In the genomic region with DNA sequence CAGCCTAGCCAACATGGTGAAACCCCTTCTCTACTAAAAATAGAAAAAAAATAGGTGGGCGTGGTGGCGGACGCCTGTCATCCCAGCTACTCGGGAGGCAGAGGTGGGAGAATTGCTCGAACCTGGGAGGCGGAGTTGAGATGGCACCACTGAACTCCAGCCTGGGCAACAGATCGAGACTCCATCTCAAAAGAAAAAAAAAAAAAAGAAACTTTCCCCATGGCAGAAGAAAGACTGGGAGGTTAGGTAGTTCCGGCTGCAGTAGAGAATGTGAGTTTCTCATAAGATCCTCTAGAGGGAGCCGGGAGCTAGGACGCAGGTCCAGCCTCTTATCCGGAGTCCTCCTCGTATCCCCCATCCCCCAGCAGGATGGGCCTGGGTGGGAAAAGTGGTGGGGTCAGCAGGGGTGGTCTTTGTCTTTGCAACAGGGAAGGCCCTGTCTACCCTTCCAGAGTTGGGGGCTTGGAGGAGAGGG, we compare ENCODE assay signal across 9 cellular contexts. TPM values are rescaled to one million over a fixed set of nuclear protein-coding genes. Genes with fewer than 3 reads are reported as not detected.
DNase-seq lines count a peak whose midpoint lies in the region; ATAC-seq, FAIRE-seq and TF ChIP-seq lines count a peak whose summit lies in the region.
"Had no signal": no experiment of that assay in that cellular context is flagged by ENCODE, and none has a peak within 500 bp of the region (broad histone marks: within the 10 kb centered on the region; RNA-seq: fewer than 3 reads in every experiment).

No MANE protein-coding gene starts in this region.

- H4K20me1 ChIP-seq in OCI-LY1 (ENCODE audit: insufficient read depth, low read length) (no peaks in the 10 kb centered on the region), K562 (replicated peaks; ENCODE audit: control insufficient read depth, insufficient read depth, low read length) (no peaks in the 10 kb centered on the region)

- CTCF ChIA-PET in K562 (lab: Yijun Ruan, JAX; ENCODE audit: low intra/inter-chr PET ratio), result interaction anchor here (0.7 to 1.2 kb wide), 4 partner anchors 25 to 152 kb away, joined by 3 to 4 read pairs (median 4); no protein-coding TSS in a partner anchor

- peaks cover 8% of the 10 kb centered on the region for H3K27me3 Mint-ChIP-seq in stimulated activated naive CD8-positive, alpha-beta T cell treated with anti-CD3 and anti-CD28 coated beads, Interleukin-15, amount 100 ng/mL, for 72 hours

- peak; percentile 57 for TF ChIP-seq CTCF in OCI-LY1 (IDR thresholded peaks at IDR 0.05; ENCODE audit: low read length)
- TF ChIP-seq CTCF in K562 (IDR thresholded peaks at IDR 0.05 in 2 of 3, conservative IDR thresholded peaks at IDR 0.05 in 1 of 3; ENCODE audit: insufficient read depth in 2 of 3, low read depth in 1 of 3, low read length in 3 of 3), result peak; percentile 69 to 84 (median 80)

- no peaks in the 10 kb centered on the region for H3K9me3 Mint-ChIP-seq in stimulated activated naive CD8-positive, alpha-beta T cell treated with anti-CD3 and anti-CD28 coated beads, Interleukin-15, amount 100 ng/mL, for 72 hours

- H3K36me3 ChIP-seq in OCI-LY1 (ENCODE audit: insufficient read depth, low read length), result no peaks in the 10 kb centered on the region
- H3K36me3 ChIP-seq in K562 (ENCODE audit: control insufficient read depth, insufficient read depth, low read length), result no peaks in the 10 kb centered on the region

- H3K4me1 ChIP-seq in OCI-LY1 (ENCODE audit: insufficient read depth, low read length, severe bottlenecking) (peaks cover 10% of the 10 kb centered on the region), K562 (replicated peaks in 1 of 2; ENCODE audit: control insufficient read depth in 2 of 2, insufficient read depth in 2 of 2, low read length in 2 of 2) (peaks cover 0 to 17% of the 10 kb centered on the region in 2 experiments; a peak in 2 of 5 replicates)

- POLR2A ChIA-PET in K562 (lab: Yijun Ruan, JAX), result interaction anchor here (0.6 to 2.0 kb wide), 6 partner anchors 13 to 1011 kb away, joined by 3 to 9 read pairs (median 4); partner anchors contain the start of genes CREB3L3 and EEF2

- no peaks in the 10 kb centered on the region for H3K9me2 ChIP-seq in OCI-LY1 (ENCODE audit: low read depth, low read length)

- no peak for TF ChIP-seq POLR2A in K562 (conservative IDR thresholded peaks at IDR 0.05)

- no peak overlapping the region for H3K27ac Mint-ChIP-seq in stimulated activated naive CD8-positive, alpha-beta T cell treated with anti-CD3 and anti-CD28 coated beads, Interleukin-15, amount 100 ng/mL, for 72 hours

- TF ChIP-seq RAD21 in Ishikawa (IDR thresholded peaks at IDR 0.05; ENCODE audit: low read depth) (peak; percentile 68), K562 (CRISPR knock-in tag; conservative IDR thresholded peaks at IDR 0.05 in 1 of 2, IDR thresholded peaks at IDR 0.05 in 1 of 2) (peak; percentile 38 to 74; a peak in 3 of 4 replicates)

- H3K79me2 ChIP-seq in OCI-LY1 (ENCODE audit: insufficient read depth, low read length) (no peaks in the 10 kb centered on the region), K562 (ENCODE audit: control insufficient read depth, insufficient read depth, low read length) (no peaks in the 10 kb centered on the region)

- no peaks in the 10 kb centered on the region for H3K27me3 ChIP-seq in OCI-LY1 (ENCODE audit: insufficient read depth, low read length)
- H3K27me3 ChIP-seq in K562 (ENCODE audit: control insufficient read depth in 2 of 2, insufficient read depth in 2 of 2, low read length in 2 of 2), result no peaks in the 10 kb centered on the region

- H3F3A ChIP-seq in OCI-LY1 (ENCODE audit: insufficient read depth, low read length), result no peaks in the 10 kb centered on the region

- ATAC-seq in K562, result peak; percentile 95
- peak; percentile 79 for ATAC-seq in stimulated activated naive CD8-positive, alpha-beta T cell treated with anti-CD3 and anti-CD28 coated beads, Interleukin-15, amount 100 ng/mL, for 72 hours

- H3K4me1 Mint-ChIP-seq in stimulated activated naive CD8-positive, alpha-beta T cell treated with anti-CD3 and anti-CD28 coated beads, Interleukin-15, amount 100 ng/mL, for 72 hours, result peaks cover 16% of the 10 kb centered on the region

- in situ Hi-C loops in K562 (cut with MboI), result no loop called here

- H3K4me2 ChIP-seq in OCI-LY1 (ENCODE audit: low read length) (peak overlapping the region; percentile 49), K562 (ENCODE audit: insufficient read depth, low read length) (no peak overlapping the region; the same call in 1 of the 2 replicates)

- TF ChIP-seq EP300 in Ishikawa (IDR thresholded peaks at IDR 0.05; ENCODE audit: borderline replicate concordance) (no peak), K562 (IDR thresholded peaks at IDR 0.05; ENCODE audit: low read length) (no peak)

- no peak overlapping the region for H3K4me3 ChIP-seq in OCI-LY1 (ENCODE audit: low read depth, low read length, poor library complexity, severe bottlenecking)
- no peak overlapping the region for H3K4me3 ChIP-seq in K562

- intact Hi-C loops in K562 (cut with micrococcal nuclease), result loop anchor here (1.0 kb wide), 2 partner anchors 46 to 64 kb away; no protein-coding TSS in a partner anchor

- H3K9ac ChIP-seq in OCI-LY1 (ENCODE audit: low read length) (no peak overlapping the region), K562 (ENCODE audit: insufficient read depth in 1 of 2, low read depth in 2 of 2, low read length in 2 of 2) (no peak overlapping the region)

- no peaks in the 10 kb centered on the region for H3K9me1 ChIP-seq in K562 (ENCODE audit: control insufficient read depth, insufficient read depth, low read length)

- BruUV-seq in K562 (replicated peaks; lab: Mats Ljungman, UMichigan), result no TSS peak

- 19% methylated on average over 12 of the region's 12 CpGs for WGBS in K562 (ENCODE audit: insufficient coverage, low coverage, missing lambda C conversion rate)

- no peaks in the 10 kb centered on the region for H3K9me3 ChIP-seq in OCI-LY1 (ENCODE audit: low read length)
- no peaks in the 10 kb centered on the region for H3K9me3 ChIP-seq in K562 (replicated peaks; ENCODE audit: control insufficient read depth, insufficient read depth, low read depth, low read length)

- peak; percentile 89 for FAIRE-seq in K562 (lab: Jason Lieb, UNC)
- FAIRE-seq: A204.1 had no signal

- peak; percentile 31 to 80 (median 64) for DNase-seq in NCI-H1417 (lab: John Stamatoyannopoulos, UW)
- DNase-seq in NCI-H1417 treated with DMSO at 0.1 percent for 48 hours (lab: John Stamatoyannopoulos, UW), result no peak
- DNase-seq in K562 (ENCODE audit: extremely low read depth in 1 of 4, low spot score in 3 of 4), result peak; percentile 78 to 81 (median 79)
- DNase-seq in inferior parietal cortex (ENCODE audit: extremely low spot score), result peak; percentile 53
- DNase-seq in stimulated activated naive CD8-positive, alpha-beta T cell treated with anti-CD3 and anti-CD28 coated beads, Interleukin-15, amount 100 ng/mL, for 72 hours, result peak in 1 of 2 donors; percentile 28
- no peak for DNase-seq in stimulated activated naive CD4-positive, alpha-beta T cell treated with Interleukin-2 at 50 U/mL for 16 hours (lab: John Stamatoyannopoulos, UW)

- H3K27ac ChIP-seq in OCI-LY1 (ENCODE audit: low read depth, low read length, poor library complexity, severe bottlenecking), result no peak overlapping the region
- no peak overlapping the region for H3K27ac ChIP-seq in K562 (ENCODE audit: extremely low read depth, low read depth, low read length)

- H3K4me3 Mint-ChIP-seq in stimulated activated naive CD8-positive, alpha-beta T cell treated with anti-CD3 and anti-CD28 coated beads, Interleukin-15, amount 100 ng/mL, for 72 hours, result peak overlapping the region in 1 of 2 donors; percentile 56

- no peak overlapping the region for H2AFZ ChIP-seq in OCI-LY1 (ENCODE audit: low read length)
- H2AFZ ChIP-seq in K562 (ENCODE audit: low read depth, low read length), result no peak overlapping the region

RNA-seq across cellular contexts. Expression of gene CREB3L3, which starts 13.2 kb away (rescaled TPM):
- total RNA-seq in K562 (2011; cell fraction: chromatin; rRNA removed; ENCODE audit: low replicate concordance), result not detected in 2 replicates
- total RNA-seq in K562 (2011; cell fraction: nucleolus; rRNA removed), result not detected in 2 replicates
- not detected in 2 replicates for total RNA-seq in K562 (2011; cell fraction: nucleoplasm; rRNA removed)
- total RNA-seq in K562 (2014; rRNA removed) (not detected in 2 replicates), K562 (2014; rRNA removed; fragmentation: Illumina TruSeq; extraction: Trizol) (not detected in 2 replicates), K562 (2015; rRNA removed; fragmentation: Illumina TruSeq; extraction: Trizol) (0.11 TPM in 1 of 2 replicates, not detected in the other), K562 (2021) (0.07 TPM in 1 of 2 replicates, not detected in the other)
- polyA plus RNA-seq in K562 (2011; rRNA removed) (0.03 TPM in 1 of 2 replicates, not detected in the other), K562 (2014; fragmentation: Illumina TruSeq; extraction: Trizol) (0.06 TPM in 1 of 2 replicates, not detected in the other), K562 (2014; fragmentation: Nextera tagmentation; extraction: Ambion mirVana) (not detected), K562 (2014; rRNA removed) (0.38 TPM in 1 of 2 replicates, not detected in the other)
- not detected in 2 replicates for polyA plus RNA-seq in K562 (2011; cell fraction: cytosol; rRNA removed)
- not detected in 2 replicates for polyA plus RNA-seq in K562 (2011; cell fraction: nucleus; rRNA removed)
- polyA plus RNA-seq in K562 (2012), result 0.08 and 0.17 TPM in 2 replicates
- not detected in 2 replicates for polyA minus RNA-seq in K562 (2011; rRNA and poly(A)+ RNA removed)
- polyA minus RNA-seq in K562 (2011; cell fraction: cytosol; rRNA and poly(A)+ RNA removed), result not detected in 2 replicates
- not detected in 2 replicates for polyA minus RNA-seq in K562 (2011; cell fraction: nucleus; rRNA and poly(A)+ RNA removed)

RNA-seq across cellular contexts. Expression of gene MAP2K2, which starts 16.4 kb away (rescaled TPM):
- total RNA-seq in K562 (2011; cell fraction: chromatin; rRNA removed; ENCODE audit: low replicate concordance), result 38.8 and 113 TPM in 2 replicates
- total RNA-seq in K562 (2011; cell fraction: nucleolus; rRNA removed), result 81.4 and 92.0 TPM in 2 replicates
- total RNA-seq in K562 (2011; cell fraction: nucleoplasm; rRNA removed), result 58.5 and 81.8 TPM in 2 replicates
- total RNA-seq in K562 (2014; rRNA removed) (140 and 200 TPM in 2 replicates), K562 (2014; rRNA removed; fragmentation: Illumina TruSeq; extraction: Trizol) (58.3 and 60.9 TPM in 2 replicates), K562 (2015; rRNA removed; fragmentation: Illumina TruSeq; extraction: Trizol) (72.6 and 78.0 TPM in 2 replicates), K562 (2021) (150 and 151 TPM in 2 replicates)
- polyA plus RNA-seq in K562 (2011; rRNA removed) (40.4 and 41.5 TPM in 2 replicates), K562 (2014; fragmentation: Illumina TruSeq; extraction: Trizol) (41.1 and 84.5 TPM in 2 replicates), K562 (2014; fragmentation: Nextera tagmentation; extraction: Ambion mirVana) (1 to 10 TPM; 1.0 to 5.0 TPM), K562 (2014; rRNA removed) (90.7 and 97.4 TPM in 2 replicates)
- 60.4 and 128 TPM in 2 replicates for polyA plus RNA-seq in K562 (2011; cell fraction: cytosol; rRNA removed)
- polyA plus RNA-seq in K562 (2011; cell fraction: nucleus; rRNA removed), result 70.1 and 145 TPM in 2 replicates
- 110 and 220 TPM in 2 replicates for polyA plus RNA-seq in K562 (2012)
- polyA minus RNA-seq in K562 (2011; rRNA and poly(A)+ RNA removed), result 14.2 and 24.8 TPM in 2 replicates
- polyA minus RNA-seq in K562 (2011; cell fraction: cytosol; rRNA and poly(A)+ RNA removed), result 63.5 and 95.7 TPM in 2 replicates
- 31.5 and 34.3 TPM in 2 replicates for polyA minus RNA-seq in K562 (2011; cell fraction: nucleus; rRNA and poly(A)+ RNA removed)

RNA-seq across cellular contexts. Expression of gene SIRT6, which starts 42.1 kb away (rescaled TPM):
- 19.9 and 49.6 TPM in 2 replicates for total RNA-seq in K562 (2011; cell fraction: chromatin; rRNA removed; ENCODE audit: low replicate concordance)
- total RNA-seq in K562 (2011; cell fraction: nucleolus; rRNA removed), result 43.2 and 44.7 TPM in 2 replicates
- total RNA-seq in K562 (2011; cell fraction: nucleoplasm; rRNA removed), result 26.7 and 29.2 TPM in 2 replicates
- total RNA-seq in K562 (2014; rRNA removed), result 26.7 and 32.5 TPM in 2 replicates
- 0.93 and 2.7 TPM in 2 replicates for total RNA-seq in K562 (2014; rRNA removed; fragmentation: Illumina TruSeq; extraction: Trizol)
- 10.2 and 11.0 TPM in 2 replicates for total RNA-seq in K562 (2015; rRNA removed; fragmentation: Illumina TruSeq; extraction: Trizol)
- total RNA-seq in K562 (2021), result 36.6 and 37.7 TPM in 2 replicates
- polyA plus RNA-seq in K562 (2011; rRNA removed), result 15.0 and 20.8 TPM in 2 replicates
- 25.2 and 50.5 TPM in 2 replicates for polyA plus RNA-seq in K562 (2011; cell fraction: cytosol; rRNA removed)
- polyA plus RNA-seq in K562 (2011; cell fraction: nucleus; rRNA removed), result 41.0 and 84.2 TPM in 2 replicates
- 27.9 and 32.4 TPM in 2 replicates for polyA plus RNA-seq in K562 (2012)
- polyA plus RNA-seq in K562 (2014; fragmentation: Illumina TruSeq; extraction: Trizol), result 8.0 and 23.9 TPM in 2 replicates
- polyA plus RNA-seq in K562 (2014; fragmentation: Nextera tagmentation; extraction: Ambion mirVana), result 1 to 10 TPM; 1.4 to 1.8 TPM
- 37.3 and 41.1 TPM in 2 replicates for polyA plus RNA-seq in K562 (2014; rRNA removed)
- 2.9 and 6.5 TPM in 2 replicates for polyA minus RNA-seq in K562 (2011; rRNA and poly(A)+ RNA removed)
- polyA minus RNA-seq in K562 (2011; cell fraction: cytosol; rRNA and poly(A)+ RNA removed), result 12.1 and 12.7 TPM in 2 replicates
- polyA minus RNA-seq in K562 (2011; cell fraction: nucleus; rRNA and poly(A)+ RNA removed), result 11.3 and 13.2 TPM in 2 replicates

RNA-seq across cellular contexts. Expression of gene ANKRD24, which starts 42.2 kb away (rescaled TPM):
- 0.53 and 1.2 TPM in 2 replicates for total RNA-seq in K562 (2011; cell fraction: chromatin; rRNA removed; ENCODE audit: low replicate concordance)
- total RNA-seq in K562 (2011; cell fraction: nucleolus; rRNA removed), result 0.13 and 0.17 TPM in 2 replicates
- 0.15 and 0.37 TPM in 2 replicates for total RNA-seq in K562 (2011; cell fraction: nucleoplasm; rRNA removed)
- 0.08 TPM in 1 of 2 replicates, not detected in the other for total RNA-seq in K562 (2014; rRNA removed)
- not detected in 2 replicates for total RNA-seq in K562 (2014; rRNA removed; fragmentation: Illumina TruSeq; extraction: Trizol)
- total RNA-seq in K562 (2015; rRNA removed; fragmentation: Illumina TruSeq; extraction: Trizol), result not detected in 2 replicates
- 0.07 and 0.38 TPM in 2 replicates for total RNA-seq in K562 (2021)
- polyA plus RNA-seq in K562 (2011; rRNA removed), result 0.11 and 0.24 TPM in 2 replicates
- 0.31 and 0.34 TPM in 2 replicates for polyA plus RNA-seq in K562 (2011; cell fraction: cytosol; rRNA removed)
- polyA plus RNA-seq in K562 (2011; cell fraction: nucleus; rRNA removed), result 0.48 TPM in 2 replicates
- polyA plus RNA-seq in K562 (2012), result 0.09 and 0.51 TPM in 2 replicates
- 0.07 TPM in 1 of 2 replicates, not detected in the other for polyA plus RNA-seq in K562 (2014; fragmentation: Illumina TruSeq; extraction: Trizol)
- not detected for polyA plus RNA-seq in K562 (2014; fragmentation: Nextera tagmentation; extraction: Ambion mirVana)
- polyA plus RNA-seq in K562 (2014; rRNA removed), result 0.03 and 0.12 TPM in 2 replicates
- 0.11 and 0.27 TPM in 2 replicates for polyA minus RNA-seq in K562 (2011; rRNA and poly(A)+ RNA removed)
- polyA minus RNA-seq in K562 (2011; cell fraction: cytosol; rRNA and poly(A)+ RNA removed), result not detected in 2 replicates
- 0.11 and 0.13 TPM in 2 replicates for polyA minus RNA-seq in K562 (2011; cell fraction: nucleus; rRNA and poly(A)+ RNA removed)

Comparison
In these comparisons a context has a peak if more than half of its experiments do, and no peak if none do; other contexts are left out.
1. DNase-seq: peak in NCI-H1417 (3 of 3), K562 (4 of 4) and inferior parietal cortex (single experiment); none in NCI-H1417 treated with DMSO at 0.1 percent for 48 hours (single experiment) and stimulated activated naive CD4-positive, alpha-beta T cell treated with Interleukin-2 at 50 U/mL for 16 hours (single experiment).